Comparison of ENCODE assay signal across 22 cellular contexts in genomic region chrX:130680164-130681035, GRCh38.
DNase-seq lines count a peak whose midpoint lies in the region; ATAC-seq, FAIRE-seq and TF ChIP-seq lines count a peak whose summit lies in the region.
"Had no signal": no experiment of that assay in that cellular context is flagged by ENCODE, and none has a peak within 500 bp of the region (broad histone marks: within the 10 kb centered on the region; RNA-seq: fewer than 3 reads in every experiment).

No MANE protein-coding gene starts in this region.

- peaks cover 49% of the 10 kb centered on the region for H3K4me1 ChIP-seq in HepG2 (ENCODE audit: insufficient read depth, low read length)
- peaks cover 0 to 1% of the 10 kb centered on the region in 2 donors for H3K4me1 ChIP-seq in aorta (ENCODE audit: control insufficient read depth in 1 of 2, insufficient read depth in 2 of 2, low read length in 2 of 2)
- H3K4me1 ChIP-seq: gastrocnemius medialis, neural progenitor cell, uterus had no signal

- H3K27me3 ChIP-seq in HepG2 (ENCODE audit: control insufficient read depth in 1 of 2, insufficient read depth in 2 of 2, low read length in 2 of 2) (no peaks in the 10 kb centered on the region), aorta (ENCODE audit: control insufficient read depth in 1 of 2, insufficient read depth in 2 of 2, low read length in 1 of 2) (no peaks in the 10 kb centered on the region)
- H3K27me3 ChIP-seq: gastrocnemius medialis, neural progenitor cell, uterus had no signal

- H3K79me2 ChIP-seq in HepG2 (ENCODE audit: insufficient read depth, low read length), result no peaks in the 10 kb centered on the region

- no peaks in the 10 kb centered on the region for H4K20me1 ChIP-seq in HepG2 (ENCODE audit: insufficient read depth, low read length)

- H3K9ac ChIP-seq in HepG2 (ENCODE audit: insufficient read depth, low read depth, low read length), result no peak overlapping the region
- H3K9ac ChIP-seq: neural progenitor cell had no signal

- intact Hi-C loops in left ventricle myocardium superior (cut with micrococcal nuclease), result no loop called here
- intact Hi-C loops in cardiac septum (cut with DNase I), result no loop called here
- intact Hi-C loops in HepG2 (cut with micrococcal nuclease; ENCODE audit: unreplicated experiment), result no loop called here
- intact Hi-C loops in aorta (cut with DNase I), result no loop called here

- WGBS in HepG2 (ENCODE audit: low lambda C conversion rate), result 43% methylated on average over 2 of the region's 2 CpGs
- WGBS in aorta, 2 donors, result 26 to 33% methylated on average over 2 of the region's 2 CpGs

- in situ Hi-C loops in HepG2 (cut with HindIII; ENCODE audit: extremely low pct_ligation_motif_present, low pct_unique_long_range_greater_than_20kb), result no loop called here

- TF ChIP-seq EP300 in HepG2 (IDR thresholded peaks at IDR 0.05; ENCODE audit: low read depth in 2 of 2, low read length in 2 of 2) (no peak), HepG2 (CRISPR knock-in tag; IDR thresholded peaks at IDR 0.05; ENCODE audit: borderline replicate concordance) (no peak)

- H3K27ac ChIP-seq in coronary artery (peak overlapping the region; percentile 24 to 67), HepG2 (ENCODE audit: extremely low read length, insufficient read depth, low read length) (peak overlapping the region; percentile 48), aorta (ENCODE audit: low read depth in 1 of 2, low read length in 2 of 2) (no peak overlapping the region)
- H3K27ac ChIP-seq: dorsolateral prefrontal cortex, gastrocnemius medialis, neural progenitor cell, RWPE1, uterus had no signal

- H2AFZ ChIP-seq in HepG2 (ENCODE audit: low read length), result no peak overlapping the region
- H2AFZ ChIP-seq: neural progenitor cell had no signal

- DNase-seq in left ventricle myocardium superior (no peak), cardiac septum (ENCODE audit: low spot score) (no peak), coronary artery (ENCODE audit: low spot score) (no peak), HepG2 (ENCODE audit: low spot score) (peak; percentile 68), aorta (no peak), NCI-H774 (lab: John Stamatoyannopoulos, UW) (no peak), nucleus accumbens (lab: John Stamatoyannopoulos, UW) (no peak), NCI-H510A treated with DMSO at 0.1 percent for 48 hours (lab: John Stamatoyannopoulos, UW) (no peak)
- DNase-seq: activated effector memory CD4-positive, alpha-beta T cell treated with anti-CD3 and anti-CD28 coated beads, Interleukin-2, amount 50 U/mL, for 16 hours; amygdala; dorsolateral prefrontal cortex; gastrocnemius medialis; H7; MV-4-11; NCI-H2081; NCI-H82; uterus had no signal

- ATAC-seq in left ventricle myocardium superior (peak; percentile 39), HepG2 (peak; percentile 77), aorta (ENCODE audit: low FRiP score) (peak; percentile 40)
- ATAC-seq: gastrocnemius medialis; stimulated activated effector memory CD8-positive, alpha-beta T cell treated with anti-CD3 and anti-CD28 coated beads, Interleukin-12 subunit alpha, Interleukin-12 subunit beta, amount 100 ng/mL, for 72 hours had no signal

- H3K36me3 ChIP-seq in HepG2 (replicated peaks in 1 of 2; ENCODE audit: control insufficient read depth in 1 of 2, insufficient read depth in 2 of 2, low read length in 2 of 2), result no peaks in the 10 kb centered on the region
- no peaks in the 10 kb centered on the region for H3K36me3 ChIP-seq in aorta (ENCODE audit: control insufficient read depth in 1 of 2, insufficient read depth in 2 of 2, low read length in 1 of 2)
- H3K36me3 ChIP-seq: gastrocnemius medialis, neural progenitor cell, uterus had no signal

- H3K4me2 ChIP-seq in HepG2 (ENCODE audit: low read depth, low read length), result peak overlapping the region; percentile 42
- H3K4me2 ChIP-seq: neural progenitor cell had no signal

- H3K4me3 ChIP-seq in coronary artery (no peak overlapping the region), HepG2 (replicated peaks in 1 of 3; ENCODE audit: insufficient read depth in 1 of 3, low read depth in 2 of 3, low read length in 3 of 3) (no peak overlapping the region), aorta (ENCODE audit: low read length in 2 of 2) (no peak overlapping the region)
- H3K4me3 ChIP-seq: dorsolateral prefrontal cortex, gastrocnemius medialis, neural progenitor cell, uterus had no signal

- TF ChIP-seq CTCF in coronary artery (IDR thresholded peaks at IDR 0.05) (no peak), HepG2 (CRISPR knock-in tag; IDR thresholded peaks at IDR 0.05) (no peak)

- no peak for TF ChIP-seq POLR2A in HepG2 (IDR thresholded peaks at IDR 0.05; ENCODE audit: insufficient read depth in 1 of 2, low read depth in 2 of 2, low read length in 2 of 2)

- FAIRE-seq in HepG2 (lab: Jason Lieb, UNC), result no peak
- FAIRE-seq: G401.6, GM12892 had no signal

- BruUV-seq in HepG2 (replicated peaks; lab: Mats Ljungman, UMichigan), result no TSS peak

- no peak for TF ChIP-seq RAD21 in HepG2 (CRISPR knock-in tag; IDR thresholded peaks at IDR 0.05)

- H3K9me3 ChIP-seq in HepG2 (ENCODE audit: low read length), result no peaks in the 10 kb centered on the region
- H3K9me3 ChIP-seq in aorta (ENCODE audit: control insufficient read depth, low read length), result no peaks in the 10 kb centered on the region
- H3K9me3 ChIP-seq: gastrocnemius medialis, uterus had no signal

- POLR2A ChIA-PET in HepG2 (lab: Yijun Ruan, JAX), result interaction anchor here (0.9 kb wide), 1 partner anchor 222 kb away, joined by 3 read pairs; the partner anchor contains the start of gene ENOX2

- CTCF ChIA-PET in HepG2 (lab: Yijun Ruan, JAX; ENCODE audit: low intra/inter-chr PET ratio, low total read pairs), result no interaction called here

TF ChIP-seq in HepG2, 621 proteins besides CTCF, POLR2A, EP300 and RAD21 (continues in another document):
- TF ChIP-seq, protein P1, sequence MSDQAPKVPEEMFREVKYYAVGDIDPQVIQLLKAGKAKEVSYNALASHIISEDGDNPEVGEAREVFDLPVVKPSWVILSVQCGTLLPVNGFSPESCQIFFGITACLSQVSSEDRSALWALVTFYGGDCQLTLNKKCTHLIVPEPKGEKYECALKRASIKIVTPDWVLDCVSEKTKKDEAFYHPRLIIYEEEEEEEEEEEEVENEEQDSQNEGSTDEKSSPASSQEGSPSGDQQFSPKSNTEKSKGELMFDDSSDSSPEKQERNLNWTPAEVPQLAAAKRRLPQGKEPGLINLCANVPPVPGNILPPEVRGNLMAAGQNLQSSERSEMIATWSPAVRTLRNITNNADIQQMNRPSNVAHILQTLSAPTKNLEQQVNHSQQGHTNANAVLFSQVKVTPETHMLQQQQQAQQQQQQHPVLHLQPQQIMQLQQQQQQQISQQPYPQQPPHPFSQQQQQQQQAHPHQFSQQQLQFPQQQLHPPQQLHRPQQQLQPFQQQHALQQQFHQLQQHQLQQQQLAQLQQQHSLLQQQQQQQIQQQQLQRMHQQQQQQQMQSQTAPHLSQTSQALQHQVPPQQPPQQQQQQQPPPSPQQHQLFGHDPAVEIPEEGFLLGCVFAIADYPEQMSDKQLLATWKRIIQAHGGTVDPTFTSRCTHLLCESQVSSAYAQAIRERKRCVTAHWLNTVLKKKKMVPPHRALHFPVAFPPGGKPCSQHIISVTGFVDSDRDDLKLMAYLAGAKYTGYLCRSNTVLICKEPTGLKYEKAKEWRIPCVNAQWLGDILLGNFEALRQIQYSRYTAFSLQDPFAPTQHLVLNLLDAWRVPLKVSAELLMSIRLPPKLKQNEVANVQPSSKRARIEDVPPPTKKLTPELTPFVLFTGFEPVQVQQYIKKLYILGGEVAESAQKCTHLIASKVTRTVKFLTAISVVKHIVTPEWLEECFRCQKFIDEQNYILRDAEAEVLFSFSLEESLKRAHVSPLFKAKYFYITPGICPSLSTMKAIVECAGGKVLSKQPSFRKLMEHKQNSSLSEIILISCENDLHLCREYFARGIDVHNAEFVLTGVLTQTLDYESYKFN (CRISPR knock-in tag; conservative IDR thresholded peaks at IDR 0.05), result peak; percentile 52; the same call in 1 of the 2 replicates
- TF ChIP-seq ZSCAN31 (CRISPR knock-in tag; IDR thresholded peaks at IDR 0.05; ENCODE audit: low read depth) (no peak), FIP1L1 (IDR thresholded peaks at IDR 0.05; ENCODE audit: borderline replicate concordance, insufficient read depth, low read depth, low read length) (no peak), SAFB2 (CRISPR knock-in tag; IDR thresholded peaks at IDR 0.05; ENCODE audit: borderline replicate concordance, low read depth) (no peak), BATF2 (CRISPR knock-in tag; IDR thresholded peaks at IDR 0.05) (no peak), ZKSCAN1 (IDR thresholded peaks at IDR 0.05; ENCODE audit: low read length) (no peak), ISL2 (CRISPR knock-in tag; IDR thresholded peaks at IDR 0.05) (no peak), RFX1 (IDR thresholded peaks at IDR 0.05) (no peak), ZNF326 (CRISPR knock-in tag; IDR thresholded peaks at IDR 0.05; ENCODE audit: borderline replicate concordance) (no peak), RCOR2 (CRISPR knock-in tag; IDR thresholded peaks at IDR 0.05) (no peak), CAMTA2 (CRISPR knock-in tag; IDR thresholded peaks at IDR 0.05; ENCODE audit: borderline replicate concordance) (no peak), ZXDC (CRISPR knock-in tag; IDR thresholded peaks at IDR 0.05) (no peak), ATF7 (IDR thresholded peaks at IDR 0.05) (no peak), ATF7 (CRISPR knock-in tag; IDR thresholded peaks at IDR 0.05) (no peak)

Comparison
In these comparisons a context has a peak if more than half of its experiments do, and no peak if none do; other contexts are left out.
1. H3K27ac ChIP-seq: peak in coronary artery (2 of 2) and HepG2 (single experiment); none in aorta (0 of 2).
2. Peak in every context shown above with its lines, with median percentiles within 50 percentile points of each other: ATAC-seq.